2 cellular contexts compared by ENCODE assay signal in genomic region chr1:96698332-96698983, GRCh38.
A peak's percentile ranks its signal among the peaks of the same experiment; 100 is the strongest.
TF ChIP-seq lines count a peak whose summit lies in the region.

No MANE protein-coding gene starts in this region.

TF ChIP-seq in HEK293, 187 proteins besides CTCF, POLR2A, EP300 and RAD21:
- no peak for TF ChIP-seq ZNF174 (tag by site-specific recombination; IDR thresholded peaks at IDR 0.05)
- no peak for TF ChIP-seq ZEB2 (tag by site-specific recombination; IDR thresholded peaks at IDR 0.05)
- no peak for TF ChIP-seq KLF10 (tag by site-specific recombination; IDR thresholded peaks at IDR 0.05)
- TF ChIP-seq ZNF664 (tag by site-specific recombination; IDR thresholded peaks at IDR 0.05): no peak
- TF ChIP-seq GFI1B (tag by site-specific recombination; IDR thresholded peaks at IDR 0.05): no peak
- TF ChIP-seq ZNF600 (tag by site-specific recombination; IDR thresholded peaks at IDR 0.05): 0 out of 2 replicates have a peak, but pooled peaks have one; percentile 38
- peak; percentile 84 for TF ChIP-seq GLIS1 (tag by site-specific recombination; IDR thresholded peaks at IDR 0.05)
- TF ChIP-seq ZNF585B (tag by site-specific recombination; IDR thresholded peaks at IDR 0.05): no peak
- no peak for TF ChIP-seq ZNF354C (tag by site-specific recombination; IDR thresholded peaks at IDR 0.05; ENCODE audit: borderline replicate concordance, low read depth)
TF ChIP-seq in HEK293: peak in this region for 2.

TF ChIP-seq in H1, 55 proteins besides CTCF, POLR2A, EP300 and RAD21:
- TF ChIP-seq POU5F1 (IDR thresholded peaks at IDR 0.05; ENCODE audit: low read depth, low read length) (no peak), PHF8 (conservative IDR thresholded peaks at IDR 0.05; ENCODE audit: low read depth, low read length) (no peak), CBX8 (IDR thresholded peaks at IDR 0.05; ENCODE audit: borderline replicate concordance, low read depth, low read length) (no peak), TEAD4 (IDR thresholded peaks at IDR 0.05; ENCODE audit: low read depth, low read length) (no peak), RNF2 (IDR thresholded peaks at IDR 0.05; ENCODE audit: borderline replicate concordance, low read depth, low read length, missing control alignments, poor library complexity, severe bottlenecking) (no peak), GABPA (IDR thresholded peaks at IDR 0.05; ENCODE audit: borderline replicate concordance, insufficient read depth, low read length) (no peak), SIX5 (IDR thresholded peaks at IDR 0.05; ENCODE audit: low read depth, low read length) (no peak), JUN (IDR thresholded peaks at IDR 0.05; ENCODE audit: low read depth, low read length) (no peak), SUZ12 (IDR thresholded peaks at IDR 0.05; ENCODE audit: low read length) (no peak), KDM1A (IDR thresholded peaks at IDR 0.05; ENCODE audit: borderline replicate concordance, low read length) (no peak), MAFK (IDR thresholded peaks at IDR 0.05; ENCODE audit: low read depth, low read length) (no peak), TCF12 (IDR thresholded peaks at IDR 0.05; ENCODE audit: low read depth, low read length) (no peak)
